Comparison of ENCODE assay signal across 24 cellular contexts in the genomic region with DNA sequence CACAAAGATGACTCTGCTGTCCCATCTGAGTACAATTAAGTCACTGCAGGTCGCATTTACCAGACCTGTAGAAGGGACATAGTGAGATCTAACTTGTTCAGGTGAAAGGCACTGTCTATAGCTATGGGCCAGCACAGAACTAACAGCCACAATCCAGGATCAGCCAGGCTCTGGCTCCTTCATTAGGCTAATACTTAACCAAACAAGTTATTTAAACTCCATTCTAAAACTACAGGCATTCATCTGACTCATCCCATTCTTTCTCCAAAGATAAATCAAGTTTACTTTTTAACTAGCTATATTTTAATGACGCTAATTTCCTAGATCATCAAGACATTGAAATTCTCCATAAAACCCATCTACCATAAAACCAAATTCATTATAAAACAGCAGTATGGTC.
DNase-seq lines count a peak whose midpoint lies in the region; ATAC-seq, FAIRE-seq and TF ChIP-seq lines count a peak whose summit lies in the region.
"Had no signal": no experiment of that assay in that cellular context is flagged by ENCODE, and none has a peak within 500 bp of the region (broad histone marks: within the 10 kb centered on the region; RNA-seq: fewer than 3 reads in every experiment).

No MANE protein-coding gene starts in this region.

- H3K4me3 ChIP-seq in kidney (ENCODE audit: low read length in 2 of 2) = no peak overlapping the region
- H3K4me3 ChIP-seq: GM23248, Peyer's patch had no signal

- H3K27ac ChIP-seq in angular gyrus (ENCODE audit: low read depth, low read length) = peak overlapping the region; percentile 7
- no peak overlapping the region for H3K27ac ChIP-seq in kidney (ENCODE audit: low read depth in 2 of 2, low read length in 2 of 2)
- H3K27ac ChIP-seq: C4-2B, HL-60, Peyer's patch had no signal

- ATAC-seq in GM19023 (IDR thresholded peaks at IDR 0.05; ENCODE audit: unreplicated experiment) = no peak
- ATAC-seq: CD8-positive, alpha-beta T cell had no signal

- H3K9me3 ChIP-seq in kidney (ENCODE audit: control insufficient read depth in 1 of 2, low read length in 2 of 2) = no peaks in the 10 kb centered on the region
- H3K9me3 ChIP-seq: Caco-2, Peyer's patch, SK-N-SH had no signal

- H3K36me3 ChIP-seq in kidney (ENCODE audit: control insufficient read depth in 1 of 2, insufficient read depth in 2 of 2, low read length in 2 of 2) = no peaks in the 10 kb centered on the region
- H3K36me3 ChIP-seq: Peyer's patch had no signal

- DNase-seq in kidney (no peak), renal cortical epithelial cell (ENCODE audit: low read depth) (peak; percentile 77), epidermal melanocyte (ENCODE audit: insufficient read length, low spot score) (no peak), GM10266 (ENCODE audit: extremely low spot score) (no peak)
- no peak for DNase-seq in activated naive CD4-positive, alpha-beta T cell treated with anti-CD3 and anti-CD28 coated beads, Interleukin-2, amount 50 U/mL, for 16 hours
- DNase-seq: Caco-2; CD8-positive, alpha-beta T cell; EL; GDM1; GM23248; H7; NCI-H1048; NCI-H1417; NCI-H1694; NCI-H2029 treated with DMSO at 0.1 percent for 48 hours; NCI-H69; Peyer's patch; SK-N-SH; SW 1271 had no signal

- TF ChIP-seq CTCF in kidney (IDR thresholded peaks at IDR 0.05; ENCODE audit: borderline replicate concordance, extremely low read depth, insufficient read depth) (no peak), GM10266 (IDR thresholded peaks at IDR 0.05; ENCODE audit: control insufficient read depth, insufficient read depth, low read depth, missing control alignments) (no peak)

- peak; percentile 57 for FAIRE-seq in kidney (lab: Jason Lieb, UNC)
- FAIRE-seq: GM12891 had no signal

- intact Hi-C loops in kidney (cut with DNase I) = no loop called here

- no peak overlapping the region for H3K9ac ChIP-seq in kidney (ENCODE audit: low read length in 2 of 2)
- H3K9ac ChIP-seq: GM23248, SK-N-SH had no signal

- H3K4me1 ChIP-seq in kidney (ENCODE audit: control insufficient read depth in 1 of 2, insufficient read depth in 1 of 2, low read depth in 1 of 2, low read length in 2 of 2) = peaks cover 18 to 25% of the 10 kb centered on the region in 2 donors
- H3K4me1 ChIP-seq: Caco-2 had no signal
